7 cellular contexts compared by ENCODE assay signal in the genomic region with DNA sequence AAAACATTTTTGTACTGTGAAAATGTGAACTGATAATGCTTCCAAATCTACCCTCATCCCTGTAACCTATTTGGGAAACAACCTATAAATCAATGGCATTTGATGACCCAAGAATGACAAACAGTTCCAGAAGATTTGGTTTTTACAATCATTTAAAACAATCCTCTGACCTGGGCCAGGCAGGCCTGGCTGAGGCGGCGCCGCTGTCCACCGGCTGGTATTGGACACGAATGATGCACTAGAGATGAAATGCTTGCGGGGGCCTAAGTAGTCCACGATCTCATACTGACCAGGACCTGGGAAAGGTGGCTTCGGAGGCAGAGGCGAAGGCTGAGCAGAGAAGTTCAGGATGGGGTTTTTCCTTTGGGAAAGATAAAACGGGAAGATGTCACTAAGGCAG. TPM values are rescaled to one million over a fixed set of nuclear protein-coding genes. Genes with fewer than 3 reads are reported as not detected.
"Had no signal": no experiment of that assay in that cellular context is flagged by ENCODE, and none has a peak within 500 bp of the region (broad histone marks: within the 10 kb centered on the region; RNA-seq: fewer than 3 reads in every experiment).

No MANE protein-coding gene starts in this region.

- H3K27ac ChIP-seq: HL-60 had no signal

- H3K9me3 Mint-ChIP-seq: IgD-negative memory B cell had no signal

- DNase-seq: IMR-90, KBM-7 had no signal

- H3K27ac Mint-ChIP-seq: IgD-negative memory B cell had no signal

- FAIRE-seq: HepG2, HTR-8/SVneo, K562 had no signal

- H3K27me3 Mint-ChIP-seq: IgD-negative memory B cell had no signal

- H3K4me3 Mint-ChIP-seq: IgD-negative memory B cell had no signal

- H3K4me3 ChIP-seq: K562 had no signal

- ATAC-seq: HepG2, K562 had no signal

RNA-seq across cellular contexts. Expression of gene GRHL3, which starts 41.5 kb away (rescaled TPM):
- total RNA-seq: HepG2, IMR-90, K562 had no signal
